ENCODE assay signal across 21 cellular contexts in the genomic region with DNA sequence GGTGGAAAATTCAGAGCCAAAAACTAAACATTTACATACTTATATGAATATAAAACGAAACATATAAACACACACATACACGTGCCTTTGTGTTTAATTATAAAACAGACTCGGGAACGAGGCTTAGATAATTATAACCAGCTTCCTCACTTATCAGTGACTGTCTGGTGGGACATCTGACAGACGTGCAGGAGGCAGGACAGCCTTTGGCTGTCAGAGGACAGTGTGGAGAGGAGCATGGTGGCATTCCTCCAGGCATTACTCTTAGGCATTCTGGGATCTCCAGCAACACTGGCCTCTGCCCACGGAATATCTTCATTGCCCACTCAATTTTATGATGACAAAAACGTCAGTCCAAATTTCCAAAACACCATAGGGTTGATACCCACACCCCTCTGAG.
"Had no signal": no experiment of that assay in that cellular context is flagged by ENCODE, and none has a peak within 500 bp of the region (broad histone marks: within the 10 kb centered on the region; RNA-seq: fewer than 3 reads in every experiment).

No MANE protein-coding gene starts in this region.

- H3K4me1 ChIP-seq: colonic mucosa, prostate gland, thyroid gland had no signal

- H3K9me3 ChIP-seq: colonic mucosa, gastroesophageal sphincter, neutrophil, ovary, prostate gland, thyroid gland, upper lobe of right lung had no signal

- ATAC-seq: activated CD4-positive, alpha-beta T cell treated with anti-CD3 and anti-CD28 coated beads for 36 hours; activated T-cell treated with anti-CD3 and anti-CD28 coated beads, Interleukin-2, amount 50 U/mL, for 4 hours; gastroesophageal sphincter; upper lobe of right lung had no signal

- H3K36me3 ChIP-seq: colonic mucosa, gastroesophageal sphincter, neutrophil, ovary, prostate gland, thyroid gland, upper lobe of right lung had no signal

- H3K27ac ChIP-seq: colonic mucosa, epithelial cell of prostate, gastroesophageal sphincter, neutrophil, ovary, prostate gland, thyroid gland, upper lobe of right lung had no signal

- DNase-seq: activated B cell treated with CpG ODN at 0.5 μM for 24 hours; activated CD4-positive, alpha-beta T cell treated with anti-CD3 and anti-CD28 coated beads for 36 hours; activated CD4-positive, alpha-beta T cell treated with anti-CD3 and anti-CD28 coated beads, Interleukin-2, amount 50 U/mL, for 4 hours; activated CD8-positive, alpha-beta memory T cell treated with anti-CD3 and anti-CD28 coated beads for 24 hours; activated CD8-positive, alpha-beta memory T cell treated with anti-CD3 and anti-CD28 coated beads, Interleukin-2, amount 50 U/mL, for 4 hours; activated naive CD4-positive, alpha-beta T cell; activated naive CD8-positive, alpha-beta T cell treated with anti-CD3 and anti-CD28 coated beads for 36 hours; activated T-cell treated with anti-CD3 and anti-CD28 coated beads, Interleukin-2, amount 50 U/mL, for 4 hours; colonic mucosa; endodermal cell; head of caudate nucleus; hypothalamus; ovary; stimulated activated CD4-positive, alpha-beta T cell treated with anti-CD3 and anti-CD28 coated beads, Interleukin-12 subunit alpha, Interleukin-12 subunit beta, amount 100 ng/mL, for 4 hours; substantia nigra; thyroid gland; upper lobe of right lung had no signal

- H3K4me3 ChIP-seq: colonic mucosa, gastroesophageal sphincter, ovary, prostate gland, thyroid gland, upper lobe of right lung had no signal
